12 cellular contexts compared by ENCODE assay signal in genomic region chr2:21372654-21373053, GRCh38.
DNase-seq lines count a peak whose midpoint lies in the region; ATAC-seq and TF ChIP-seq lines count a peak whose summit lies in the region.
"Had no signal": no experiment of that assay in that cellular context is flagged by ENCODE, and none has a peak within 500 bp of the region (broad histone marks: within the 10 kb centered on the region; RNA-seq: fewer than 3 reads in every experiment).

No MANE protein-coding gene starts in this region.

- peak; percentile 76 for TF ChIP-seq CTCF in OCI-LY7 (conservative IDR thresholded peaks at IDR 0.05; ENCODE audit: low read length)

- no peaks in the 10 kb centered on the region for H3K36me3 ChIP-seq in OCI-LY7 (ENCODE audit: insufficient read depth, low read length)

- no peak overlapping the region for H3K27ac ChIP-seq in OCI-LY7 (ENCODE audit: low read depth, low read length, poor library complexity, severe bottlenecking)

- no TSS peak for BruUV-seq in OCI-LY7 (replicated peaks; lab: Mats Ljungman, UMichigan)

- ATAC-seq in HG03175 (IDR thresholded peaks at IDR 0.05; ENCODE audit: unreplicated experiment), result no peak
- ATAC-seq: naive thymus-derived CD4-positive, alpha-beta T cell; stimulated activated naive CD8-positive, alpha-beta T cell treated with anti-CD3 and anti-CD28 coated beads, Interleukin-15, amount 100 ng/mL, for 72 hours had no signal

- no peak overlapping the region for H2AFZ ChIP-seq in OCI-LY7 (ENCODE audit: low read length)

- no peak overlapping the region for H3K4me2 ChIP-seq in OCI-LY7 (ENCODE audit: low read length)

- no peaks in the 10 kb centered on the region for H3K4me1 ChIP-seq in OCI-LY7 (ENCODE audit: insufficient read depth, low read length, poor library complexity, severe bottlenecking)

- H3K9me3 ChIP-seq in OCI-LY7 (ENCODE audit: low read length), result no peaks in the 10 kb centered on the region

- DNase-seq in COLO829 (ENCODE audit: low spot score) (peak; percentile 59), H4 (ENCODE audit: low spot score) (peak; percentile 29), OCI-LY7 (ENCODE audit: low spot score) (peak; percentile 33), iPS-NIHi11 (ENCODE audit: low spot score) (peak; percentile 62), NCI-H146 treated with DMSO at 0.1 percent for 48 hours (lab: John Stamatoyannopoulos, UW; ENCODE audit: unreplicated experiment) (no peak), occipital lobe (lab: John Stamatoyannopoulos, UW) (no peak)
- no peak for DNase-seq in activated naive CD4-positive, alpha-beta T cell treated with anti-CD3 and anti-CD28 coated beads, Interleukin-2, amount 50 U/mL, for 16 hours
- DNase-seq: activated CD4-positive, alpha-beta T cell treated with anti-CD3 and anti-CD28 coated beads, Interleukin-2, amount 50 U/mL, for 4 hours; effector CD4-positive, alpha-beta T cell; naive thymus-derived CD4-positive, alpha-beta T cell; stimulated activated naive CD8-positive, alpha-beta T cell treated with anti-CD3 and anti-CD28 coated beads, Interleukin-15, amount 100 ng/mL, for 72 hours had no signal

- CTCF ChIA-PET in OCI-LY7 (lab: Charles Lee; ENCODE audit: unreplicated experiment), result no interaction called here

- H3K9me2 ChIP-seq in OCI-LY7 (ENCODE audit: insufficient read depth, low read length), result no peaks in the 10 kb centered on the region

- H3K4me3 ChIP-seq in OCI-LY7 (ENCODE audit: low read depth, low read length, poor library complexity, severe bottlenecking), result no peak overlapping the region

- POLR2A ChIA-PET in OCI-LY7 (lab: Charles Lee), result interaction anchor here (0.9 kb wide), 1 partner anchor 8 kb away, joined by 3 read pairs; no protein-coding TSS in a partner anchor

- H3K79me2 ChIP-seq in OCI-LY7 (ENCODE audit: insufficient read depth, low read depth, low read length), result no peaks in the 10 kb centered on the region

- intact Hi-C loops in OCI-LY7 (cut with micrococcal nuclease; ENCODE audit: unreplicated experiment), result no loop called here

- no peaks in the 10 kb centered on the region for H4K20me1 ChIP-seq in OCI-LY7 (ENCODE audit: insufficient read depth, low read length)

Comparison
In these comparisons a context has a peak if more than half of its experiments do, and no peak if none do; other contexts are left out.
1. DNase-seq: peak in COLO829 (single experiment), H4 (single experiment), OCI-LY7 (single experiment) and iPS-NIHi11 (single experiment); none in NCI-H146 treated with DMSO at 0.1 percent for 48 hours (single experiment), occipital lobe (single experiment) and activated naive CD4-positive, alpha-beta T cell treated with anti-CD3 and anti-CD28 coated beads, Interleukin-2, amount 50 U/mL, for 16 hours (single experiment).